In the genomic region with DNA sequence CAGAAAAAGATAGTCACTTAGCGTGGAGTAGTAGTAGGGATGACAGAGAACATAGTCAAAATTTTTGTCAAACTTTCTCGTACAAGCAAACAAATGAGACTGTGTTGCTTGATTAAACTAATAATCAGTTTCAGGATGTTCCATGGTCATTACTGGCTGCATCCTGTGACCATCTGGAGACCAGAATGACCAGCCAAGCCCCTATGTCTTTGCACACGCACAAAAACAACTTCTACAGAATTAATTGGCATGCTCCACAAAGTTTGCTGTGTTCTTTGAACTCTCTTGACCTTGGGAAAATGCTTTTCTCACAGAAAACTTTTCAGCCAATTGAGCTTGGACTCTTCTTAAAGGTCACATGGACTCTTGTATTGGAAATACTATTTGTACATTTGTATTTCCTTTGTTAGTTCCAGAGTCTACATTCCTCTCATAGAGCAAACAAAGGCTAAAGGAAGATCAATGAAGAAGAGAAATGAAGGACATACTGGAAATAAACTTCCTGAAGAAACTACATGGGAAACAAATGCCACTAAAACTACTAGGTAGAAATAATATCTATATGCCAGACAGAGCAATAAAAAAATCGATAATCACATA, we compare ENCODE assay signal across 27 cellular contexts.
DNase-seq lines count a peak whose midpoint lies in the region; ATAC-seq, FAIRE-seq and TF ChIP-seq lines count a peak whose summit lies in the region.
"Had no signal": no experiment of that assay in that cellular context is flagged by ENCODE, and none has a peak within 500 bp of the region (broad histone marks: within the 10 kb centered on the region; RNA-seq: fewer than 3 reads in every experiment).

No MANE protein-coding gene starts in this region.

- ATAC-seq in heart right ventricle (peak in 6 of 8 donors; percentile 12 to 74 (median 56)), sciatic nerve (peak; percentile 83), HG02973 (IDR thresholded peaks at IDR 0.05; ENCODE audit: unreplicated experiment) (no peak)
- ATAC-seq: stimulated activated naive CD8-positive, alpha-beta T cell treated with anti-CD3 and anti-CD28 coated beads, Interleukin-15, Interleukin-2, amounts not matched to agents 100 U/mL and 50 U/mL, for 24 hours; WTC11 had no signal

- intact Hi-C loops in heart right ventricle (cut with DNase I) (no loop called here), sciatic nerve (cut with DNase I) (no loop called here), uterus (cut with DNase I; ENCODE audit: low total_unique reads) (no loop called here)

- TF ChIP-seq CTCF in heart right ventricle (IDR thresholded peaks at IDR 0.05) = no peak
- no peak for TF ChIP-seq CTCF in uterus (IDR thresholded peaks at IDR 0.05)

- H3K27me3 Mint-ChIP-seq in CD8-positive, alpha-beta memory T cell = peaks cover 0 to 6% of the 10 kb centered on the region in 2 donors

- H3K4me3 Mint-ChIP-seq in CD8-positive, alpha-beta memory T cell = no peak overlapping the region
- H3K4me3 Mint-ChIP-seq: activated naive CD4-positive, alpha-beta T cell treated with anti-CD3 and anti-CD28 coated beads for 36 hours; H9; neural crest cell; WTC11 had no signal

- H3K4me3 ChIP-seq in adipocyte (ENCODE audit: low read length) (peak overlapping the region; percentile 19), heart right ventricle (no peak overlapping the region), uterus (no peak overlapping the region)
- no peak overlapping the region for H3K4me3 ChIP-seq in CD8-positive, alpha-beta memory T cell (ENCODE audit: low read length)
- H3K4me3 ChIP-seq: coronary artery, pancreas, SJCRH30, tibial artery had no signal

- H3K9me3 Mint-ChIP-seq in CD8-positive, alpha-beta memory T cell = no peaks in the 10 kb centered on the region
- H3K9me3 Mint-ChIP-seq: activated naive CD4-positive, alpha-beta T cell treated with anti-CD3 and anti-CD28 coated beads for 36 hours had no signal

- H3K9me3 ChIP-seq in adipocyte (ENCODE audit: control insufficient read depth, low read length) (no peaks in the 10 kb centered on the region), heart right ventricle (no peaks in the 10 kb centered on the region), uterus (no peaks in the 10 kb centered on the region)
- H3K9me3 ChIP-seq in CD8-positive, alpha-beta memory T cell (ENCODE audit: low read length) = no peaks in the 10 kb centered on the region
- H3K9me3 ChIP-seq: pancreas, SJCRH30, tibial artery had no signal

- no peaks in the 10 kb centered on the region for H3K4me1 Mint-ChIP-seq in CD8-positive, alpha-beta memory T cell
- H3K4me1 Mint-ChIP-seq: H9 had no signal

- H3K27ac ChIP-seq in heart right ventricle (peak overlapping the region in 5 of 10 donors; percentile 36 to 69 (median 38)), uterus (peak overlapping the region in 1 of 2 donors; percentile 52)
- no peak overlapping the region for H3K27ac ChIP-seq in CD8-positive, alpha-beta memory T cell (ENCODE audit: low read depth, low read length)
- H3K27ac ChIP-seq: coronary artery, pancreas, SJCRH30, tibial artery had no signal

- TF ChIP-seq POLR2A in GM12892 (IDR thresholded peaks at IDR 0.05; ENCODE audit: low read depth, low read length) = no peak
- no peak for TF ChIP-seq POLR2A in uterus (IDR thresholded peaks at IDR 0.05)

- CTCF ChIA-PET in CD8-positive, alpha-beta memory T cell (lab: Charles Lee) = interaction anchor here (1.0 to 2.4 kb wide), 2 partner anchors 9 to 150 kb away, joined by 3 to 8 read pairs; no protein-coding TSS in a partner anchor

- H3K9ac ChIP-seq in adipocyte (ENCODE audit: low read length) = no peak overlapping the region

- H3K27me3 ChIP-seq in adipocyte (replicated peaks; ENCODE audit: control insufficient read depth, insufficient read depth, low read length) = no peaks in the 10 kb centered on the region
- no peaks in the 10 kb centered on the region for H3K27me3 ChIP-seq in heart right ventricle
- H3K27me3 ChIP-seq in CD8-positive, alpha-beta memory T cell (ENCODE audit: insufficient read depth, low read length, poor library complexity, severe bottlenecking) = no peaks in the 10 kb centered on the region
- H3K27me3 ChIP-seq in uterus = no peaks in the 10 kb centered on the region
- H3K27me3 ChIP-seq: pancreas, SJCRH30, tibial artery had no signal

- H3K36me3 ChIP-seq in adipocyte (ENCODE audit: control insufficient read depth, insufficient read depth, low read length, severe bottlenecking) = no peaks in the 10 kb centered on the region
- no peaks in the 10 kb centered on the region for H3K36me3 ChIP-seq in heart right ventricle
- H3K36me3 ChIP-seq in CD8-positive, alpha-beta memory T cell (ENCODE audit: insufficient read depth, low read length) = no peaks in the 10 kb centered on the region
- no peaks in the 10 kb centered on the region for H3K36me3 ChIP-seq in uterus
- H3K36me3 ChIP-seq: pancreas, SJCRH30, tibial artery had no signal

- H3K36me3 Mint-ChIP-seq in CD8-positive, alpha-beta memory T cell = no peaks in the 10 kb centered on the region

- DNase-seq in AG20443 (ENCODE audit: low spot score) = peak; percentile 9
- DNase-seq in adipocyte (ENCODE audit: low read depth) = no peak
- no peak for DNase-seq in heart right ventricle
- no peak for DNase-seq in sciatic nerve (ENCODE audit: low spot score)
- DNase-seq in GM12892 (ENCODE audit: insufficient read length) = no peak
- no peak for DNase-seq in CD8-positive, alpha-beta memory T cell
- DNase-seq in uterus = no peak
- DNase-seq: activated naive CD4-positive, alpha-beta T cell treated with anti-CD3 and anti-CD28 coated beads for 36 hours; amniotic stem cell; DMS79; GF-D8; glutamatergic neuron; H9; NCI-H146; NCI-H2107; NCI-H748 treated with DMSO at 0.1 percent for 48 hours; pancreas; SJCRH30; stimulated activated naive CD8-positive, alpha-beta T cell treated with anti-CD3 and anti-CD28 coated beads, Interleukin-15, Interleukin-2, amounts not matched to agents 100 U/mL and 50 U/mL, for 24 hours; tibial artery had no signal

- POLR2A ChIA-PET in CD8-positive, alpha-beta memory T cell (lab: Charles Lee) = no interaction called here

- 62 to 64% methylated on average over 4 of the region's 4 CpGs for WGBS in heart right ventricle, 2 donors

- FAIRE-seq in GM12892 (lab: Jason Lieb, UNC) = no peak
- FAIRE-seq: bronchial epithelial cell, GM18507, pancreas, RCC 7860 had no signal

- H3K4me1 ChIP-seq in adipocyte (ENCODE audit: control insufficient read depth, insufficient read depth, low read length) (peaks cover 13% of the 10 kb centered on the region), heart right ventricle (peaks cover 0 to 16% (median 6%) of the 10 kb centered on the region in 9 donors), uterus (no peaks in the 10 kb centered on the region)
- no peaks in the 10 kb centered on the region for H3K4me1 ChIP-seq in CD8-positive, alpha-beta memory T cell (ENCODE audit: insufficient read depth, low read length)
- H3K4me1 ChIP-seq: pancreas, SJCRH30 had no signal

- H3K27ac Mint-ChIP-seq in CD8-positive, alpha-beta memory T cell = peak overlapping the region in 1 of 8 donors; percentile 31
- H3K27ac Mint-ChIP-seq: activated naive CD4-positive, alpha-beta T cell treated with anti-CD3 and anti-CD28 coated beads for 36 hours; H9; WTC11 had no signal
